ENCODE assay signal across 1 cellular context in genomic region chr11:75816561-75817239, GRCh38.
TF ChIP-seq lines count a peak whose summit lies in the region.

No MANE protein-coding gene starts in this region.

TF ChIP-seq in HEK293, 187 proteins besides CTCF, POLR2A, EP300 and RAD21 (continued from another document):
- no peak for TF ChIP-seq ZNF830 (tag by site-specific recombination; IDR thresholded peaks at IDR 0.05; ENCODE audit: low read depth)
